ENCODE assay signal across 1 cellular context in genomic region chr1:2684878-2685277, GRCh38. TPM values are rescaled to one million over a fixed set of nuclear protein-coding genes. Genes with fewer than 3 reads are reported as not detected.
"Had no signal": no experiment of that assay in that cellular context is flagged by ENCODE, and none has a peak within 500 bp of the region (broad histone marks: within the 10 kb centered on the region; RNA-seq: fewer than 3 reads in every experiment).

No MANE protein-coding gene starts in this region.

RNA-seq across cellular contexts. Expression of gene MMEL1, which starts 52.1 kb away (rescaled TPM):
- total RNA-seq: kidney epithelial cell had no signal
